20 cellular contexts compared by ENCODE assay signal in the genomic region with DNA sequence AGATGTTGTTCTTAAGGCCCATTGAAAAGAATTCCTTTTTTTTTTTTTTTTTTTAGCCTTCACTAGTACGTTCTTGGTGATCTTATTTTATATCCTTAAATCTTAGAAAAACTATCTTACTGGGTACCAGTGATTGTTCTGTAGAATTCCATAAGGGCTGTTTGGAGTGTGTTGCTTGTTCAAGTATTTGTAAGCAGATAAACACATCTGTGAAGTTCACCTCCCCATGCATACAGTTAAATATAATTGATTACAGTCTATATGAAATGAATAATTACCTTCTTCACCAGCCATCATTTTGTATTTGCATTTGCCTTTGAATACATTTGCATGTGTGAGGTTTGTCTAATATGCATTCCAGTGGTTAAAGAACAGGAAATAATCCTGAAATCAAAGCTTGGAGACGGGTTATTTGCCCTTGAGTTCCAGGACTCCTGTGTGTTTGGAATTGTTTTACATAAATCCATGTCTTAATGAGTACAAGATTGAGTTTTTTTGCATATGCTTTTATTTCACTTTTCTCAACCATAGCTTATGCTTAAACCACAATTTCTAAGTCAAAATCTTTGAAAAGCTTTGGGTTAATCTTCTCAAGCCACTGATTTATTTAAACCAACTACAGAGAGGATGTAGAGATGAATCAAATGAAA.
"Had no signal": no experiment of that assay in that cellular context is flagged by ENCODE, and none has a peak within 500 bp of the region (broad histone marks: within the 10 kb centered on the region; RNA-seq: fewer than 3 reads in every experiment).

No MANE protein-coding gene starts in this region.

- DNase-seq: activated CD4-positive, alpha-beta T cell treated with anti-CD3 and anti-CD28 coated beads, Interleukin-2, amount 50 U/mL, for 4 hours; activated CD4-positive, CD25-positive, alpha-beta regulatory T cell treated with anti-CD3 and anti-CD28 coated beads, Interleukin-2, amount 50 U/mL, for 72 hours; activated gamma-delta T cell treated with Interleukin-2 at 50 U/mL for 16 hours; activated T-cell treated with anti-CD3 and anti-CD28 coated beads for 4 hours; amygdala; cortex of kidney; mesendoderm; naive thymus-derived CD8-positive, alpha-beta T cell; ovary; psoas muscle; right lobe of liver; small intestine; stimulated activated CD4-positive, alpha-beta T cell treated with anti-CD3 and anti-CD28 coated beads, Interleukin-4, amount 100 ng/mL, for 1 hour; stomach; T1000; trophoblast cell had no signal

- ATAC-seq: activated naive CD4-positive, alpha-beta T cell treated with anti-CD3 and anti-CD28 coated beads, Interleukin-2, amount 50 U/mL, for 72 hours; naive thymus-derived CD8-positive, alpha-beta T cell; psoas muscle; right lobe of liver had no signal

- H3K9me3 Mint-ChIP-seq: activated naive CD4-positive, alpha-beta T cell treated with anti-CD3 and anti-CD28 coated beads, Interleukin-2, amount 50 U/mL, for 72 hours; activated T-helper 1 cell treated with anti-CD3 and anti-CD28 coated beads, Interleukin-12 subunit alpha, Interleukin-12 subunit beta, Interleukin-2, Interleukin-4 antibody, amounts not matched to agents 30 ng/mL and 10 ng/mL and 1 ng/mL, durations not matched to agents 14 hours and 24 hours and 36 hours; central memory CD8-positive, alpha-beta T cell; naive thymus-derived CD8-positive, alpha-beta T cell had no signal

- H3K27ac Mint-ChIP-seq: activated T-helper 1 cell treated with anti-CD3 and anti-CD28 coated beads, Interleukin-12 subunit alpha, Interleukin-12 subunit beta, Interleukin-2, Interleukin-4 antibody, amounts not matched to agents 30 ng/mL and 10 ng/mL and 1 ng/mL, durations not matched to agents 14 hours and 24 hours and 36 hours had no signal

- H3K27me3 Mint-ChIP-seq: central memory CD8-positive, alpha-beta T cell; naive thymus-derived CD8-positive, alpha-beta T cell had no signal

- H3K36me3 ChIP-seq: ovary had no signal

- H3K27me3 ChIP-seq: ovary, right lobe of liver, stomach, vagina had no signal

- H3K4me3 Mint-ChIP-seq: activated T-helper 1 cell treated with anti-CD3 and anti-CD28 coated beads, Interleukin-12 subunit alpha, Interleukin-12 subunit beta, Interleukin-2, Interleukin-4 antibody, amounts not matched to agents 30 ng/mL and 10 ng/mL and 1 ng/mL, durations not matched to agents 14 hours and 24 hours and 36 hours; central memory CD8-positive, alpha-beta T cell; naive thymus-derived CD8-positive, alpha-beta T cell had no signal

- H3K9me3 ChIP-seq: ovary, psoas muscle, right lobe of liver, stomach, vagina had no signal

- H3K4me3 ChIP-seq: ovary, psoas muscle, right lobe of liver, stomach, vagina had no signal

- H3K27ac ChIP-seq: ovary, psoas muscle, right lobe of liver, stomach had no signal

- H3K4me1 ChIP-seq: psoas muscle, right lobe of liver had no signal

- H3K4me1 Mint-ChIP-seq: central memory CD8-positive, alpha-beta T cell had no signal
